In genomic region chr6:20534295-20534897, GRCh38 we compare ENCODE assay signal across 8 cellular contexts. TPM values are rescaled to one million over a fixed set of nuclear protein-coding genes. Genes with fewer than 3 reads are reported as not detected.
A peak's percentile ranks its signal among the peaks of the same experiment; 100 is the strongest.
DNase-seq lines count a peak whose midpoint lies in the region; TF ChIP-seq lines count a peak whose summit lies in the region.

Gene CDKAL1, plus strand, starts transcription at chr6:20534457. Its CDS starts 11,894 bp downstream, at chr6:20546351.

- H3K27ac ChIP-seq in H9 (ENCODE audit: insufficient read length, low read depth, low read length) (peak within 1 kb of the TSS; percentile 16), stomach smooth muscle (ENCODE audit: low read length) (peak within 1 kb of the TSS; percentile 83)

- H3K4me1 Mint-ChIP-seq in H9 (peaks cover 14 to 15% of the 10 kb centered on the region in 2 experiments), neural crest cell (peaks cover 28% of the 10 kb centered on the region)

- no peaks in the 10 kb centered on the region; the same call in 1 of the 2 replicates for H3K4me1 ChIP-seq in H9 (ENCODE audit: insufficient read depth, low read length)
- H3K4me1 ChIP-seq in stomach smooth muscle (ENCODE audit: control insufficient read depth, insufficient read depth, low read length), result peaks cover 12% of the 10 kb centered on the region

- DNase-seq in ELR (ENCODE audit: low read depth) (peak; percentile 94), H9 (peak; percentile 87), MG63 (peak; percentile 83), SHP77 treated with DMSO at 0.1 percent for 48 hours (lab: John Stamatoyannopoulos, UW) (peak; percentile 59), foreskin fibroblast (peak; percentile 88 to 95), neural crest cell (ENCODE audit: low read depth, low spot score) (peak; percentile 77)
- peak; percentile 97 for DNase-seq in activated effector memory CD4-positive, alpha-beta T cell treated with anti-CD3 and anti-CD28 coated beads, Interleukin-2, amount 50 U/mL, for 16 hours

- H3K14ac ChIP-seq in H9 (ENCODE audit: insufficient read depth, low read length), result peak within 1 kb of the TSS; percentile 89

- no peak within 1 kb of the TSS for H2BK20ac ChIP-seq in H9 (ENCODE audit: low read depth, low read length, poor library complexity, severe bottlenecking)

- TF ChIP-seq CTCF in H9 (conservative IDR thresholded peaks at IDR 0.05) (no peak), foreskin fibroblast (IDR thresholded peaks at IDR 0.05; ENCODE audit: low read depth, low read length) (no peak), neural crest cell (conservative IDR thresholded peaks at IDR 0.05) (no peak)

- H3K27ac Mint-ChIP-seq in H9 (peak within 1 kb of the TSS; percentile 97 to 99 (median 99)), neural crest cell (ENCODE audit: unreplicated experiment) (peak within 1 kb of the TSS; percentile 99)

- H2BK120ac ChIP-seq in H9 (ENCODE audit: low read depth, low read length, poor library complexity, severe bottlenecking), result no peak within 1 kb of the TSS

- peak within 1 kb of the TSS; percentile 97 for H2AFZ ChIP-seq in H9 (ENCODE audit: low read length)

- H3K27me3 ChIP-seq in H9 (ENCODE audit: insufficient read depth, low read length) (no peaks in the 10 kb centered on the region), MG63 (no peaks in the 10 kb centered on the region), stomach smooth muscle (ENCODE audit: control insufficient read depth in 1 of 2, insufficient read depth in 2 of 2, low read length in 2 of 2) (no peaks in the 10 kb centered on the region)

- H3K36me3 ChIP-seq in MG63 (no peaks in the 10 kb centered on the region), stomach smooth muscle (ENCODE audit: control insufficient read depth in 2 of 2, insufficient read depth in 2 of 2, low read length in 2 of 2) (peaks cover 3 to 4% of the 10 kb centered on the region in 2 donors)

- H3K4me3 Mint-ChIP-seq in H9 (peak within 1 kb of the TSS; percentile 96 to 97), neural crest cell (peak within 1 kb of the TSS; percentile 100)

- H3T11ph ChIP-seq in H9 (ENCODE audit: low read length), result no peak within 1 kb of the TSS

- peak within 1 kb of the TSS; percentile 94 for H3K4me3 ChIP-seq in MG63
- H3K4me3 ChIP-seq in foreskin fibroblast (ENCODE audit: low read depth in 1 of 2, low read length in 2 of 2), result peak within 1 kb of the TSS; percentile 84 to 100
- peak within 1 kb of the TSS; percentile 91 to 94 for H3K4me3 ChIP-seq in stomach smooth muscle (ENCODE audit: low read length in 2 of 2)

- peak within 1 kb of the TSS; percentile 93 for H3K4me2 ChIP-seq in H9 (ENCODE audit: insufficient read depth, insufficient read length, low read length)

- no peak within 1 kb of the TSS for H4K91ac ChIP-seq in H9 (ENCODE audit: insufficient read length, low read depth, low read length)

- H2BK5ac ChIP-seq in H9 (ENCODE audit: insufficient read length, low read length), result no peak within 1 kb of the TSS

- peaks cover 3% of the 10 kb centered on the region; the same call in 1 of the 2 replicates for H3K79me2 ChIP-seq in H9 (ENCODE audit: insufficient read depth, low read length)

- H3K9me3 Mint-ChIP-seq in H9, result no peaks in the 10 kb centered on the region
- no peaks in the 10 kb centered on the region for H3K9me3 Mint-ChIP-seq in neural crest cell

- H3K27me3 Mint-ChIP-seq in H9 (ENCODE audit: low read depth), result no peaks in the 10 kb centered on the region
- peaks cover 2% of the 10 kb centered on the region for H3K27me3 Mint-ChIP-seq in neural crest cell (ENCODE audit: low read depth)

- peak within 1 kb of the TSS; percentile 71 for H3K18ac ChIP-seq in H9 (ENCODE audit: insufficient read length, low read depth, low read length)

- H3K9ac ChIP-seq in H9 (ENCODE audit: extremely low read depth, insufficient read length, low read length) (peak within 1 kb of the TSS; percentile 88), stomach smooth muscle (ENCODE audit: low read length in 2 of 2) (peak within 1 kb of the TSS; percentile 86 to 95)

- H3K79me1 ChIP-seq in H9 (ENCODE audit: insufficient read depth, low read depth, low read length, poor library complexity, severe bottlenecking), result no peaks in the 10 kb centered on the region

- no peak within 1 kb of the TSS for H2BK15ac ChIP-seq in H9 (ENCODE audit: low read depth, low read length)

- peaks cover 0 to 10% (median 6%) of the 10 kb centered on the region in 3 experiments; a peak in 6 of 7 replicates for H3K36me3 Mint-ChIP-seq in H9 (ENCODE audit: insufficient read depth in 1 of 3, low read depth in 3 of 3)
- peaks cover 5% of the 10 kb centered on the region for H3K36me3 Mint-ChIP-seq in neural crest cell (ENCODE audit: low read depth)

- H4K8ac ChIP-seq in H9 (replicated peaks; ENCODE audit: insufficient read length, low read depth, low read length), result no peak within 1 kb of the TSS

- H3K23ac ChIP-seq in H9 (ENCODE audit: insufficient read length, low read depth, low read length), result no peak within 1 kb of the TSS

- H3K9me3 ChIP-seq in H9 (ENCODE audit: control insufficient read depth, low read depth, low read length) (no peaks in the 10 kb centered on the region), MG63 (no peaks in the 10 kb centered on the region), stomach smooth muscle (ENCODE audit: control insufficient read depth in 2 of 2, low read length in 2 of 2) (no peaks in the 10 kb centered on the region)

- no CpG with 5 or more reads among the region's 21 CpGs for WGBS in H9 (ENCODE audit: extremely low coverage, insufficient read length, low lambda C conversion rate)

- no peak within 1 kb of the TSS for H2BK12ac ChIP-seq in H9 (ENCODE audit: insufficient read length, low read depth, low read length)

- H3K56ac ChIP-seq in H9 (ENCODE audit: insufficient read length, low read depth, low read length), result no peak within 1 kb of the TSS

- H4K20me1 ChIP-seq in H9 (ENCODE audit: control insufficient read depth, insufficient read depth, insufficient read length), result no peaks in the 10 kb centered on the region

- H2AK5ac ChIP-seq in H9 (ENCODE audit: insufficient read length, low read length), result no peak within 1 kb of the TSS

- H3K23me2 ChIP-seq in H9 (ENCODE audit: insufficient read length, low read depth, low read length, poor library complexity, severe bottlenecking), result no peaks in the 10 kb centered on the region

- no peak within 1 kb of the TSS for H3K4ac ChIP-seq in H9 (ENCODE audit: low read depth, low read length)

- H4K5ac ChIP-seq in H9 (ENCODE audit: insufficient read length, low read depth, low read length), result no peak within 1 kb of the TSS

RNA-seq across cellular contexts. Expression of gene CDKAL1, which starts in this region (rescaled TPM):
- 21.6 and 23.0 TPM in 2 replicates for total RNA-seq in H9 (2021)
- total RNA-seq in MG63 (2014; rRNA removed; shearing (Covaris generic); ENCODE audit: low replicate concordance), result 6.5 and 7.2 TPM in 2 replicates
- 25.4 and 25.9 TPM in 2 replicates for total RNA-seq in neural crest cell

Comparison
In these comparisons a context has a peak if more than half of its experiments do, and no peak if none do; other contexts are left out.
1. Peak in every context shown above with its lines: DNase-seq, H3K4me3 ChIP-seq and H3K27ac ChIP-seq.